In the genomic region with DNA sequence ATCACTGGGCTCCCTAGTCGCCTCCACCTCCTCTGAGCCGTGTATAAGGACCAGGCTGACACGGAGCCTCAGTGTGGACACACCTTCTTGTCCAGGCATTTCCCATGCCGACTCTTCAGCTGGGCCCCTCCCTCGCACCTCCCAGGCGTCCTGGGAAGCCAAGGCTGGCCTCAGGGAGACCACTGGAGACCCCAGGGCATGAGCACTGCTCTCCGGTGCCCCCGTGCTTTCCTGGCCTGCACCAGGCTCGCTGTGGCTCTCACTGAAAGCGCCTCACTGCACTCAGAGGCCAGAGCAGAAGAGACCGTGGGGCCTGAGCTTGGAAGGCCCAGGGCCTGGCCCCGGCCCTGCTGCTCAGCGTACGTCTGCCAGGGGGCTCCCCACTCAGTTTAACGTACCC, we compare ENCODE assay signal across 13 cellular contexts.
"Had no signal": no experiment of that assay in that cellular context is flagged by ENCODE, and none has a peak within 500 bp of the region (broad histone marks: within the 10 kb centered on the region; RNA-seq: fewer than 3 reads in every experiment).

No MANE protein-coding gene starts in this region.

- H3K9me3 Mint-ChIP-seq: activated B cell treated with CpG ODN at 0.5 μM for 24 hours had no signal

- ATAC-seq: T-helper 17 cell had no signal

- H3K27me3 ChIP-seq: pancreas, transverse colon had no signal

- H3K4me3 Mint-ChIP-seq: activated B cell treated with CpG ODN at 0.5 μM for 24 hours; stimulated activated effector memory CD8-positive, alpha-beta T cell treated with anti-CD3 and anti-CD28 coated beads, Interleukin-12 subunit alpha, Interleukin-12 subunit beta, amount 100 ng/mL, for 72 hours; T-helper 17 cell had no signal

- H3K4me1 Mint-ChIP-seq: activated B cell treated with CpG ODN at 0.5 μM for 24 hours had no signal

- DNase-seq: activated CD4-positive, alpha-beta T cell treated with anti-CD3 and anti-CD28 coated beads, Interleukin-2, amount 50 U/mL, for 4 hours; activated naive CD4-positive, alpha-beta T cell; activated T-cell treated with anti-CD3 and anti-CD28 coated beads, Interleukin-2, amount 50 U/mL, for 48 hours; dermis blood vessel endothelial cell; mesenchymal stem cell; retina; SHP77; T-helper 17 cell; transverse colon had no signal

- H3K9me3 ChIP-seq: pancreas, transverse colon had no signal

- H3K4me1 ChIP-seq: pancreas, transverse colon had no signal

- H3K27ac ChIP-seq: pancreas, skin epidermis, transverse colon had no signal

- H3K27me3 Mint-ChIP-seq: activated B cell treated with CpG ODN at 0.5 μM for 24 hours, T-helper 17 cell had no signal

- H3K27ac Mint-ChIP-seq: activated B cell treated with CpG ODN at 0.5 μM for 24 hours, T-helper 17 cell had no signal

- H3K4me3 ChIP-seq: pancreas, skin epidermis, transverse colon had no signal
